ENCODE assay signal across 8 cellular contexts in genomic region chr19:10230904-10231623, GRCh38. TPM values are rescaled to one million over a fixed set of nuclear protein-coding genes. Genes with fewer than 3 reads are reported as not detected.
A peak's percentile ranks its signal among the peaks of the same experiment; 100 is the strongest.
DNase-seq lines count a peak whose midpoint lies in the region; ATAC-seq and TF ChIP-seq lines count a peak whose summit lies in the region.

S1PR2 (minus strand) TSS chr19:10231331; CDS start chr19:10224905, 6,426 bp downstream.

- peaks cover 0 to 20% of the 10 kb centered on the region in 2 donors for H3K27me3 ChIP-seq in left lung

- intact Hi-C loops in left lung (cut with DNase I), result no loop called here

- H3K27ac ChIP-seq in left lung, result peak within 1 kb of the TSS; percentile 88 to 91

- H3K9me3 ChIP-seq in left lung, result no peaks in the 10 kb centered on the region

- H3K4me1 ChIP-seq in left lung, result peaks cover under 1 to 33% of the 10 kb centered on the region in 2 donors

- ATAC-seq in HG02759 (IDR thresholded peaks at IDR 0.05; ENCODE audit: unreplicated experiment) (peak; percentile 53), left lung (peak; percentile 82)

- H3K4me3 ChIP-seq in left lung, result peak within 1 kb of the TSS; percentile 83 to 93

- DNase-seq in Daoy (ENCODE audit: low read depth), result peak; percentile 85
- DNase-seq in NCI-H345 (lab: John Stamatoyannopoulos, UW), result peak; percentile 76
- DNase-seq in activated CD4-positive, alpha-beta T cell treated with anti-CD3 and anti-CD28 coated beads for 48 hours, result peak; percentile 77
- peak; percentile 66 for DNase-seq in dedifferentiated amniotic fluid mesenchymal stem cell (ENCODE audit: extremely low spot score)
- peak; percentile 84 to 89 for DNase-seq in left lung
- DNase-seq in stimulated activated CD4-positive, alpha-beta T cell treated with anti-CD3 and anti-CD28 coated beads, Interleukin-4, amount 100 ng/mL, for 24 hours, result peak; percentile 66
- no peak for DNase-seq in cortex of kidney (lab: John Stamatoyannopoulos, UW)

- no peaks in the 10 kb centered on the region for H3K36me3 ChIP-seq in left lung

- no peak for TF ChIP-seq CTCF in left lung (IDR thresholded peaks at IDR 0.05)

RNA-seq across cellular contexts. Expression of gene S1PR2, which starts in this region (rescaled TPM):
- total RNA-seq in Daoy (2014; rRNA removed; shearing (Covaris generic)), result 3.5 and 3.7 TPM in 2 replicates
- 10 to 100 TPM; 25.6 to 40.3 TPM for total RNA-seq in left lung
